ENCODE assay signal across 8 cellular contexts in the genomic region with DNA sequence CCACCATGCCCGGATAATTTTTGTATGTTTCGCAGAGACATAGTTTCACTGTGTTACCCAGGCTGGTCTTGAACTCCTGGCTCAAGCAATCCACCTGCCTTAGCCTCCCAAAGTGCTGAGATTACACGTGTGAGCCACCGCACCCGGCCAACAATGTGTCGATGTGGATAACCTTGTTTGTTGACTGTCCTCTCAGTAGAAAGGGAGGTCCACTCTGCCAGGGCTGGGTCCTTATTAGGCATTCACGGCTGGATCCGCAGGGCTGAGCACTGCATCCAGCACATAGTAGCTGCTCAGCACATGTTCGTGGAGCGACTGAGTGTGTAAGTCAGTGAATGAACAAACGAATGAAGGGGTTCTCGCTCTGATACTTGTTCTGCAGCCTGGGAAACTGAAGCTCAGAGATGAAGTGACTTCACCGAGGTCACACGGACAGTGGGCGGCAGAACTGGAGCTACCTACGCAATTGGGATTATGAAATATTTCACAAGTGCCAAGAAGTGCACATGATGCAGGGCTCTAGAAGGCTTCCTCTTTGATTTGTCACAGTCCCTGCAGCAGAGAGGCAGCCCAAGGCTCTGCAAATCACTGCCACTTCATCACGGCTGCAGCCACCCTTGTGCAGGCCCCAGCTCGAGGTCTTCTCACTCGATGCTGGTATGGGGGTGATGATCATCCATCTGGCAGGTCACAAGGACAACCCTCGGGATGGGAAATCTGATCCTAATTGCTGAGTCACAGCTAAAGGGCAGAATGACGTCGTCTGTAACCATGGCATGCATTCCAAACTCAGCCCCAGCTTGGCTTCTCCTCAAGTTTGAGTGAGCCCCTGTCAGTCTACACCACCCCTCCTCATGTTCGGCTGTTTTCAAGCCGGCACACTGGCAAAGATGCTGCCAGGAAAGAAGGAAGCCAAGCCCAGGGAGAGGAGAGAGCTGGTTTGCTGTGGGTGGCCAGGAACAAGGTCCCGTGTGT. TPM values are rescaled to one million over a fixed set of nuclear protein-coding genes. Genes with fewer than 3 reads are reported as not detected.
DNase-seq lines count a peak whose midpoint lies in the region; ATAC-seq and TF ChIP-seq lines count a peak whose summit lies in the region.

No MANE protein-coding gene starts in this region.

- H3K27me3 Mint-ChIP-seq in dendritic cell treated with granulocyte-macrophage colony-stimulating factor and Interleukin-4, amounts not matched to agents 40 ng/mL and 50 ng/mL, for 4 days: peaks cover 26% of the 10 kb centered on the region

- H3K36me3 ChIP-seq in PC-9 (ENCODE audit: low read depth) (no peaks in the 10 kb centered on the region), right lobe of liver (no peaks in the 10 kb centered on the region)

- TSS peak; percentile 80 for BruUV-seq in PC-9 (replicated peaks; lab: Mats Ljungman, UMichigan)

- no peaks in the 10 kb centered on the region for H3K9me3 Mint-ChIP-seq in dendritic cell treated with granulocyte-macrophage colony-stimulating factor and Interleukin-4, amounts not matched to agents 40 ng/mL and 50 ng/mL, for 4 days

- H3K27me3 ChIP-seq in PC-9 (ENCODE audit: insufficient read depth, low read depth): no peaks in the 10 kb centered on the region
- H3K27me3 ChIP-seq in right lobe of liver: no peaks in the 10 kb centered on the region

- H3K9me2 ChIP-seq in PC-9 (ENCODE audit: insufficient read depth): no peaks in the 10 kb centered on the region

- 27% methylated on average over 16 of the region's 25 CpGs for WGBS in right lobe of liver (ENCODE audit: insufficient coverage, low coverage, low lambda C conversion rate, missing lambda C conversion rate)

- peak overlapping the region; percentile 36; the same call in 1 of the 2 replicates for H3K4me3 ChIP-seq in PC-9
- no peak overlapping the region for H3K4me3 ChIP-seq in right lobe of liver

- no peaks in the 10 kb centered on the region for H3K36me3 Mint-ChIP-seq in dendritic cell treated with granulocyte-macrophage colony-stimulating factor and Interleukin-4, amounts not matched to agents 40 ng/mL and 50 ng/mL, for 4 days (ENCODE audit: low read depth)

- POLR2A ChIA-PET in PC-9 (lab: Charles Lee; ENCODE audit: unreplicated experiment): interaction anchor here (0.5 to 1.4 kb wide), 15 partner anchors 12 to 1534 kb away, joined by 3 to 17 read pairs (median 5); a partner anchor contains a TSS

- H3K27ac Mint-ChIP-seq in dendritic cell treated with granulocyte-macrophage colony-stimulating factor and Interleukin-4, amounts not matched to agents 40 ng/mL and 50 ng/mL, for 4 days: peak overlapping the region; percentile 95

- DNase-seq in NCI-H2107 treated with DMSO at 0.1 percent for 48 hours (lab: John Stamatoyannopoulos, UW; ENCODE audit: unreplicated experiment) (peak; percentile 78), NCI-H2107 (lab: John Stamatoyannopoulos, UW) (no peak), PC-9 (peak; percentile 92 to 97), right lobe of liver (peak; percentile 78 to 91 (median 86)), stromal cell of bone marrow (ENCODE audit: low read depth) (peak; percentile 97)
- no peak for DNase-seq in stimulated activated CD4-positive, alpha-beta T cell treated with anti-CD3 and anti-CD28 coated beads, Interleukin-15, amount 100 ng/mL, for 24 hours

- no peaks in the 10 kb centered on the region for H3K9me3 ChIP-seq in PC-9 (ENCODE audit: insufficient read depth, low read depth)
- H3K9me3 ChIP-seq in right lobe of liver: no peaks in the 10 kb centered on the region

- peak overlapping the region; percentile 62 for H3K4me3 Mint-ChIP-seq in dendritic cell treated with granulocyte-macrophage colony-stimulating factor and Interleukin-4, amounts not matched to agents 40 ng/mL and 50 ng/mL, for 4 days

- H3K27ac ChIP-seq in PC-9 (peak overlapping the region; percentile 99), right lobe of liver (peak overlapping the region; percentile 92 to 97 (median 95))

- no peak overlapping the region for H2AFZ ChIP-seq in PC-9

- H3K79me2 ChIP-seq in PC-9 (ENCODE audit: low read depth): no peaks in the 10 kb centered on the region

- H3K4me2 ChIP-seq in PC-9: peak overlapping the region; percentile 81

- H3F3A ChIP-seq in PC-9 (ENCODE audit: insufficient read depth, low read depth): peaks cover 48% of the 10 kb centered on the region

- H4K20me1 ChIP-seq in PC-9 (ENCODE audit: insufficient read depth): no peaks in the 10 kb centered on the region

- intact Hi-C loops in PC-9 (cut with micrococcal nuclease; ENCODE audit: unreplicated experiment): loop anchor here (1.0 kb wide), 6 partner anchors 12 to 143 kb away; no protein-coding TSS in a partner anchor
- intact Hi-C loops in dendritic cell treated with granulocyte-macrophage colony-stimulating factor and Interleukin-4, amounts not matched to agents 40 ng/mL and 50 ng/mL, for 4 days (cut with micrococcal nuclease): loop anchor here (2.0 to 5.0 kb wide), 3 partner anchors 55 to 233 kb away; no protein-coding TSS in a partner anchor
- intact Hi-C loops in right lobe of liver (cut with DNase I): loop anchor here (5.0 to 10.0 kb wide), 3 partner anchors 108 to 243 kb away; no protein-coding TSS in a partner anchor

- ATAC-seq in right lobe of liver: peak; percentile 80 to 91 (median 82)
- no peak for ATAC-seq in GM18858 (IDR thresholded peaks at IDR 0.05; ENCODE audit: unreplicated experiment)

- peak; percentile 77 for TF ChIP-seq POLR2A in right lobe of liver (IDR thresholded peaks at IDR 0.05)

- TF ChIP-seq CTCF in PC-9 (conservative IDR thresholded peaks at IDR 0.05) (no peak), right lobe of liver (IDR thresholded peaks at IDR 0.05) (no peak)

- H3K4me1 ChIP-seq in PC-9 (replicated peaks; ENCODE audit: insufficient read depth) (peaks cover 49% of the 10 kb centered on the region), right lobe of liver (peaks cover 0 to 17% (median 9%) of the 10 kb centered on the region in 4 donors)

- CTCF ChIA-PET in PC-9 (lab: Charles Lee): interaction anchor here (1.0 to 2.4 kb wide), 4 partner anchors 12 to 65 kb away, joined by 3 to 8 read pairs (median 4); no protein-coding TSS in a partner anchor

- H3K4me1 Mint-ChIP-seq in dendritic cell treated with granulocyte-macrophage colony-stimulating factor and Interleukin-4, amounts not matched to agents 40 ng/mL and 50 ng/mL, for 4 days (ENCODE audit: low read depth): peaks cover 56% of the 10 kb centered on the region

RNA-seq across cellular contexts. Expression of a gene that starts 28.0 kb away (rescaled TPM):
- total RNA-seq in PC-9 (2021): 12.6 and 17.0 TPM in 2 replicates
- total RNA-seq in right lobe of liver: 1 to 10 TPM; 3.5 to 7.9 (median 5.6) TPM

RNA-seq across cellular contexts. Expression of a gene that starts 53.5 kb away (rescaled TPM):
- total RNA-seq in PC-9 (2021) (232 and 244 TPM in 2 replicates), right lobe of liver (100 to 1,000 TPM in 1 of 6 experiments, 10 to 100 TPM in 5; 43.7 to 148 (median 59.1) TPM)

Comparison
In these comparisons a context has a peak if more than half of its experiments do, and no peak if none do; other contexts are left out.
1. DNase-seq: peak in NCI-H2107 treated with DMSO at 0.1 percent for 48 hours (single experiment), PC-9 (2 of 2), right lobe of liver (3 of 3) and stromal cell of bone marrow (single experiment); none in NCI-H2107 (single experiment) and stimulated activated CD4-positive, alpha-beta T cell treated with anti-CD3 and anti-CD28 coated beads, Interleukin-15, amount 100 ng/mL, for 24 hours (single experiment).